ENCODE assay signal across 8 cellular contexts in genomic region chr13:23579072-23579885, GRCh38. TPM values are rescaled to one million over a fixed set of nuclear protein-coding genes. Genes with fewer than 3 reads are reported as not detected.
A peak's percentile ranks its signal among the peaks of the same experiment; 100 is the strongest.
DNase-seq lines count a peak whose midpoint lies in the region; ATAC-seq and TF ChIP-seq lines count a peak whose summit lies in the region.

No MANE protein-coding gene starts in this region.

- intact Hi-C loops in right lobe of liver (cut with DNase I) = no loop called here

- H3K36me3 ChIP-seq in right lobe of liver = no peaks in the 10 kb centered on the region

- no peaks in the 10 kb centered on the region for H3K9me3 ChIP-seq in right lobe of liver

- TF ChIP-seq POLR2A in right lobe of liver (IDR thresholded peaks at IDR 0.05) = no peak

- WGBS in right lobe of liver (ENCODE audit: insufficient coverage, low coverage, low lambda C conversion rate, missing lambda C conversion rate) = 5% methylated on average over 4 of the region's 79 CpGs

- in situ Hi-C loops in ACHN (cut with HindIII; ENCODE audit: low pct_ligation_motif_present, low pct_unique_long_range_greater_than_20kb, low sequenced_read_pairs) = no loop called here

- H3K27ac ChIP-seq in right lobe of liver = no peak overlapping the region

- H3K4me3 ChIP-seq in right lobe of liver = peak overlapping the region; percentile 57 to 86 (median 58)

- peak; percentile 56 for ATAC-seq in GM18870 (IDR thresholded peaks at IDR 0.05; ENCODE audit: unreplicated experiment)
- ATAC-seq in HG03097 (IDR thresholded peaks at IDR 0.05; ENCODE audit: low FRiP score, unreplicated experiment) = peak; percentile 89
- peak; percentile 99 to 100 (median 100) for ATAC-seq in right lobe of liver

- H3K4me1 ChIP-seq in right lobe of liver = peaks cover 0 to 11% (median 0%) of the 10 kb centered on the region in 4 donors

- TF ChIP-seq CTCF in right lobe of liver (IDR thresholded peaks at IDR 0.05) = no peak

- DNase-seq in ACHN (peak; percentile 83), NCI-H446 treated with DMSO at 0.1 percent for 48 hours (lab: John Stamatoyannopoulos, UW) (peak; percentile 13), dermis blood vessel endothelial cell (peak; percentile 82), right lobe of liver (peak; percentile 87 to 94 (median 94))
- peak; percentile 91 for DNase-seq in activated CD4-positive, alpha-beta T cell treated with anti-CD3 and anti-CD28 coated beads, Interleukin-2, amount 50 U/mL, for 1 hour
- peak; percentile 96 for DNase-seq in stimulated activated CD4-positive, alpha-beta T cell treated with anti-CD3 and anti-CD28 coated beads, Interleukin-4, amount 100 ng/mL, for 1 hour

- peaks cover 0 to 6% of the 10 kb centered on the region in 2 donors for H3K27me3 ChIP-seq in right lobe of liver

RNA-seq across cellular contexts. Expression of gene TNFRSF19, which starts 9.1 kb away (rescaled TPM):
- total RNA-seq in dermis blood vessel endothelial cell = 0.09 and 0.17 TPM in 2 replicates
- total RNA-seq in right lobe of liver = under 1 TPM in 5 of 6 experiments, not detected in 1; 0.06 to 0.37 (median 0.29) TPM

Comparison
In these comparisons a context has a peak if more than half of its experiments do, and no peak if none do; other contexts are left out.
1. DNase-seq: peak in every context shown above with its lines; median percentile 96 in stimulated activated CD4-positive, alpha-beta T cell treated with anti-CD3 and anti-CD28 coated beads, Interleukin-4, amount 100 ng/mL, for 1 hour; 94 in right lobe of liver; 91 in activated CD4-positive, alpha-beta T cell treated with anti-CD3 and anti-CD28 coated beads, Interleukin-2, amount 50 U/mL, for 1 hour; 83 in ACHN; 82 in dermis blood vessel endothelial cell; 13 in NCI-H446 treated with DMSO at 0.1 percent for 48 hours.